17 cellular contexts compared by ENCODE assay signal in genomic region chr15:37112171-37112570, GRCh38. TPM values are rescaled to one million over a fixed set of nuclear protein-coding genes. Genes with fewer than 3 reads are reported as not detected.
A peak's percentile ranks its signal among the peaks of the same experiment; 100 is the strongest.
DNase-seq lines count a peak whose midpoint lies in the region; ATAC-seq, FAIRE-seq and TF ChIP-seq lines count a peak whose summit lies in the region.
"Had no signal": no experiment of that assay in that cellular context is flagged by ENCODE, and none has a peak within 500 bp of the region (broad histone marks: within the 10 kb centered on the region; RNA-seq: fewer than 3 reads in every experiment).

No MANE protein-coding gene starts in this region.

- DNase-seq in H54 (ENCODE audit: insufficient read length, low spot score) (no peak), WTC11 (ENCODE audit: low spot score) (no peak), fibroblast of the aortic adventitia (ENCODE audit: low read depth) (peak; percentile 62), progenitor cell of endocrine pancreas (ENCODE audit: low spot score, unreplicated experiment) (no peak), NCI-H82 (lab: John Stamatoyannopoulos, UW) (no peak), mucosa of gallbladder (ENCODE audit: low spot score) (no peak), NCI-H1436 (lab: John Stamatoyannopoulos, UW) (no peak)
- DNase-seq: activated CD8-positive, alpha-beta memory T cell treated with anti-CD3 and anti-CD28 coated beads, Interleukin-2, amount 50 U/mL, for 48 hours; activated naive CD4-positive, alpha-beta T cell treated with anti-CD3 and anti-CD28 coated beads for 36 hours; COR-L47; immature natural killer cell; NCI-H1105 treated with DMSO at 0.1 percent for 48 hours; NK-92 treated with Interleukin-12 subunit alpha and Interleukin-12 subunit beta, amount 100 ng/mL, for 24 hours; T-helper 17 cell had no signal

- POLR2A ChIA-PET in WTC11 (lab: Charles Lee), result no interaction called here

- H3K9me3 Mint-ChIP-seq in WTC11 (no peaks in the 10 kb centered on the region), progenitor cell of endocrine pancreas (ENCODE audit: low read depth) (peaks cover 4% of the 10 kb centered on the region)

- no peak overlapping the region for H3K4me3 ChIP-seq in fibroblast of the aortic adventitia (ENCODE audit: low read depth, low read length)
- H3K4me3 ChIP-seq: GM12878 had no signal

- H3K27me3 Mint-ChIP-seq in WTC11 (ENCODE audit: low read depth) (peaks cover 71% of the 10 kb centered on the region), progenitor cell of endocrine pancreas (no peaks in the 10 kb centered on the region)

- H3K36me3 Mint-ChIP-seq in WTC11 (no peaks in the 10 kb centered on the region), progenitor cell of endocrine pancreas (ENCODE audit: insufficient read depth) (no peaks in the 10 kb centered on the region)
- H3K36me3 Mint-ChIP-seq: stimulated activated memory B cell treated with anti-CD40 and anti-IgM and Interleukin-4, amounts not matched to agents 10 μg/mL and 1 μg/mL and 100 μg/mL, for 72 hours had no signal

- TF ChIP-seq POLR2A in H54 (IDR thresholded peaks at IDR 0.05; ENCODE audit: low read depth, low read length), result no peak

- H3K4me1 Mint-ChIP-seq in WTC11 (peaks cover 67% of the 10 kb centered on the region), progenitor cell of endocrine pancreas (ENCODE audit: low read depth) (peaks cover 53% of the 10 kb centered on the region)

- CTCF ChIA-PET in WTC11 (lab: Charles Lee), result interaction anchor here (1.8 kb wide), 1 partner anchor 11 kb away, joined by 6 read pairs; no protein-coding TSS in a partner anchor

- no peak for ATAC-seq in WTC11
- no peak for ATAC-seq in HG03439 (IDR thresholded peaks at IDR 0.05; ENCODE audit: unreplicated experiment)
- ATAC-seq: GM12878; stimulated activated memory B cell treated with anti-CD40 and anti-IgM and Interleukin-4, amounts not matched to agents 10 μg/mL and 1 μg/mL and 100 μg/mL, for 72 hours; T-helper 17 cell had no signal

- no peak for TF ChIP-seq CTCF in WTC11 (IDR thresholded peaks at IDR 0.05)
- no peak for TF ChIP-seq CTCF in fibroblast of the aortic adventitia (IDR thresholded peaks at IDR 0.05; ENCODE audit: insufficient read depth, low read length)
- no peak for TF ChIP-seq CTCF in progenitor cell of endocrine pancreas (IDR thresholded peaks at IDR 0.05; ENCODE audit: unreplicated experiment)

- FAIRE-seq in H54 (lab: Jason Lieb, UNC), result peak; percentile 43
- FAIRE-seq: GM12878 had no signal

- H3K27ac Mint-ChIP-seq in WTC11 (no peak overlapping the region), progenitor cell of endocrine pancreas (peak overlapping the region; percentile 92)
- H3K27ac Mint-ChIP-seq: activated naive CD4-positive, alpha-beta T cell treated with anti-CD3 and anti-CD28 coated beads for 36 hours; immature natural killer cell; stimulated activated memory B cell treated with anti-CD40 and anti-IgM and Interleukin-4, amounts not matched to agents 10 μg/mL and 1 μg/mL and 100 μg/mL, for 72 hours; T-helper 17 cell had no signal

- H3K4me3 Mint-ChIP-seq in WTC11, result peak overlapping the region; percentile 78; the same call in 1 of the 2 replicates
- H3K4me3 Mint-ChIP-seq in progenitor cell of endocrine pancreas (ENCODE audit: low read depth), result peak overlapping the region; percentile 79
- H3K4me3 Mint-ChIP-seq: activated naive CD4-positive, alpha-beta T cell treated with anti-CD3 and anti-CD28 coated beads for 36 hours; stimulated activated memory B cell treated with anti-CD40 and anti-IgM and Interleukin-4, amounts not matched to agents 10 μg/mL and 1 μg/mL and 100 μg/mL, for 72 hours; T-helper 17 cell had no signal

TF ChIP-seq in WTC11, 78 proteins besides CTCF, POLR2A, EP300 and RAD21 (continues in another document):
- TF ChIP-seq SOX15 (CRISPR knock-in tag; IDR thresholded peaks at IDR 0.05) (no peak), NFATC4 (CRISPR knock-in tag; IDR thresholded peaks at IDR 0.05) (no peak), ELF4 (CRISPR knock-in tag; IDR thresholded peaks at IDR 0.05; ENCODE audit: low read depth) (no peak), SMAD4 (CRISPR knock-in tag; IDR thresholded peaks at IDR 0.05) (no peak), ZNF532 (CRISPR knock-in tag; IDR thresholded peaks at IDR 0.05; ENCODE audit: borderline replicate concordance) (no peak), ZNF219 (CRISPR knock-in tag; IDR thresholded peaks at IDR 0.05; ENCODE audit: borderline replicate concordance) (no peak), FOXP1 (CRISPR knock-in tag; IDR thresholded peaks at IDR 0.05; ENCODE audit: borderline replicate concordance) (no peak), NFE2L1 (CRISPR knock-in tag; IDR thresholded peaks at IDR 0.05) (no peak), GRHL2 (CRISPR knock-in tag; IDR thresholded peaks at IDR 0.05; ENCODE audit: insufficient replicate concordance, severe bottlenecking) (no peak), TP53 (CRISPR knock-in tag; IDR thresholded peaks at IDR 0.05) (no peak), GABPB1 (CRISPR knock-in tag; IDR thresholded peaks at IDR 0.05) (no peak), ZNF425 (CRISPR knock-in tag; conservative IDR thresholded peaks at IDR 0.05) (no peak), ZNF263 (CRISPR knock-in tag; IDR thresholded peaks at IDR 0.05; ENCODE audit: low read depth) (no peak), E2F4 (CRISPR knock-in tag; IDR thresholded peaks at IDR 0.05; ENCODE audit: borderline replicate concordance, low read depth) (no peak)

RNA-seq across cellular contexts. Expression of gene MEIS2, which starts 11.8 kb away (rescaled TPM):
- total RNA-seq in WTC11 (2021) (0.30 to 1.2 TPM (median 0.57 TPM) in 3 replicates), fibroblast of the aortic adventitia (ENCODE audit: low replicate concordance) (43.7 and 84.0 TPM in 2 replicates), progenitor cell of endocrine pancreas (133 and 143 TPM in 2 replicates), mucosa of gallbladder (41.4 TPM)
- total RNA-seq: activated naive CD4-positive, alpha-beta T cell treated with anti-CD3 and anti-CD28 coated beads for 36 hours; T-helper 17 cell had no signal

Comparison
In these comparisons a context has a peak if more than half of its experiments do, and no peak if none do; other contexts are left out.
1. RNA of gene MEIS2, which starts 11.8 kb away (total RNA-seq): 133 to 143 TPM in progenitor cell of endocrine pancreas, 43.7 to 84.0 TPM in fibroblast of the aortic adventitia and 41.4 TPM in mucosa of gallbladder (single experiment); 0.30 to 1.2 TPM in WTC11; every median in the first group is over 10 times any median in the second.